11 cellular contexts compared by ENCODE assay signal in the genomic region with DNA sequence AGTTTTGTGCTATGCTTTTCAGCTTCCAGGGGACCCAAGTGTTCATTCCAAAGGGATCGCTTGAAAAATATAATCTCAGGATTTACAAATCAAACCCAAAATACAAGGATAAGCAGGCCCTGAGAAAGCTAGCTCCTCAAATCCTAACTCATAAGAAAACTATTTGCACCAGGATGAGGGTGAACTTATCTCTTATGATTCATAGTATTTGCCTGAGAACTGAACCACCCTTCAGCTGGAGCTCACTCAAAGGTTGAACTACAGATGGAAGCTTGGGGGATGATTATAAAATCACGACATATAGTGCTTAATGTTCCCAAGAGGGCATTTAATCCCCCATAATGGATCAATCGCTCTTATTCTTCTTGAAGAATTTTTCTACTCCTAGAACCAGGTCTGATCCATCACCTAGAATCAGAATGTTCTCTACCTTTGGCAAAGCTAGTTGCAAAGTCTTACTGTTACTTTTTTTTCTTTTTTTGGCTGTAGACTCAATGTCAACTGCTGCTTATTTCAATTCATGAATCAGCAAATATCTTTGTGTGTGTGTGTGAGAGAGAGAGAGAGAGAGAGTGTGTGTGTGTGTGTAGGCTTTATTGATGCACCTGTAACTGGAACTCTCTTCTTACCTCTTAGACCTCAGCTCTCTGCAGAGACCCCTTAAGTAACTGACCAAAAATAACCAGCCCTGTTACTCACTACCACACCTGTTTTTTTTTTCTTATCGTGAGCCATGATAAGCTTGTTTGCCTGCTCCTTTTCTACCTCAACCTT. TPM values are rescaled to one million over a fixed set of nuclear protein-coding genes. Genes with fewer than 3 reads are reported as not detected.
DNase-seq lines count a peak whose midpoint lies in the region; ATAC-seq and TF ChIP-seq lines count a peak whose summit lies in the region.
"Had no signal": no experiment of that assay in that cellular context is flagged by ENCODE, and none has a peak within 500 bp of the region (broad histone marks: within the 10 kb centered on the region; RNA-seq: fewer than 3 reads in every experiment).

No MANE protein-coding gene starts in this region.

- peak overlapping the region; percentile 61 for H2AFZ ChIP-seq in GM23248

- H3K27ac Mint-ChIP-seq in activated T-helper 2 cell treated with anti-CD3 and anti-CD28 coated beads, Interferon-gamma antibody, Interleukin-2, Interleukin-4, amounts not matched to agents 10 μg/mL and 5 μg/mL and 100 μg/mL, durations not matched to agents 14 hours and 24 hours and 36 hours: peak overlapping the region; percentile 92

- H3K36me3 ChIP-seq in GM23248 (ENCODE audit: low read depth): no peaks in the 10 kb centered on the region
- H3K36me3 ChIP-seq in right lobe of liver: no peaks in the 10 kb centered on the region

- H3K4me1 ChIP-seq in GM23248 (ENCODE audit: insufficient read depth) (peaks cover 25% of the 10 kb centered on the region), right lobe of liver (no peaks in the 10 kb centered on the region)

- DNase-seq in 8988T: peak; percentile 26
- DNase-seq in GM23248: peak; percentile 92
- no peak for DNase-seq in activated T-helper 2 cell treated with anti-CD3 and anti-CD28 coated beads, Interferon-gamma antibody, Interleukin-2, Interleukin-4, amounts not matched to agents 10 μg/mL and 5 μg/mL and 100 μg/mL, durations not matched to agents 14 hours and 24 hours and 36 hours (ENCODE audit: low spot score)
- peak; percentile 96 for DNase-seq in iris pigment epithelial cell (ENCODE audit: low read depth)
- no peak for DNase-seq in cerebellum (ENCODE audit: low spot score)
- DNase-seq in right lobe of liver: no peak
- DNase-seq in NCI-H2196 (lab: John Stamatoyannopoulos, UW; ENCODE audit: unreplicated experiment): no peak
- DNase-seq: NCI-H187; stimulated activated CD4-positive, alpha-beta T cell treated with anti-CD3 and anti-CD28 coated beads, Interleukin-4, amount 100 ng/mL, for 24 hours had no signal

- peaks cover 2% of the 10 kb centered on the region for H3K9me3 Mint-ChIP-seq in activated T-helper 2 cell treated with anti-CD3 and anti-CD28 coated beads, Interferon-gamma antibody, Interleukin-2, Interleukin-4, amounts not matched to agents 10 μg/mL and 5 μg/mL and 100 μg/mL, durations not matched to agents 14 hours and 24 hours and 36 hours

- H3K27ac ChIP-seq in GM23248 (peak overlapping the region; percentile 94), right lobe of liver (no peak overlapping the region)

- intact Hi-C loops in activated T-helper 2 cell treated with anti-CD3 and anti-CD28 coated beads, Interferon-gamma antibody, Interleukin-2, Interleukin-4, amounts not matched to agents 10 μg/mL and 5 μg/mL and 100 μg/mL, durations not matched to agents 14 hours and 24 hours and 36 hours (cut with micrococcal nuclease): loop anchor here (5.0 kb wide), 1 partner anchor 85 kb away; no protein-coding TSS in a partner anchor
- intact Hi-C loops in right lobe of liver (cut with DNase I): no loop called here

- peaks cover 83% of the 10 kb centered on the region for H3K4me1 Mint-ChIP-seq in activated T-helper 2 cell treated with anti-CD3 and anti-CD28 coated beads, Interferon-gamma antibody, Interleukin-2, Interleukin-4, amounts not matched to agents 10 μg/mL and 5 μg/mL and 100 μg/mL, durations not matched to agents 14 hours and 24 hours and 36 hours (ENCODE audit: low read depth)

- H3K9me3 ChIP-seq in GM23248 (ENCODE audit: low read depth) (no peaks in the 10 kb centered on the region), right lobe of liver (no peaks in the 10 kb centered on the region)

- in situ Hi-C loops in GM23248 (cut with MboI): no loop called here

- no peaks in the 10 kb centered on the region for H3K79me2 ChIP-seq in GM23248 (ENCODE audit: insufficient read depth)

- no peak for TF ChIP-seq CTCF in right lobe of liver (IDR thresholded peaks at IDR 0.05)

- H3K27me3 ChIP-seq in GM23248 (replicated peaks; ENCODE audit: insufficient read depth) (no peaks in the 10 kb centered on the region), right lobe of liver (no peaks in the 10 kb centered on the region)

- H3K9me2 ChIP-seq in GM23248 (ENCODE audit: insufficient read depth): no peaks in the 10 kb centered on the region

- 52 to 57% methylated on average over 4 of the region's 4 CpGs for WGBS in GM23248 (ENCODE audit: low coverage in 1 of 2, low lambda C conversion rate in 2 of 2, missing lambda C conversion rate in 2 of 2), 2 experiments
- 58% methylated on average over 4 of the region's 4 CpGs for WGBS in right lobe of liver (ENCODE audit: insufficient coverage, low coverage, low lambda C conversion rate, missing lambda C conversion rate)

- no peak overlapping the region for H3K4me3 ChIP-seq in GM23248
- no peak overlapping the region for H3K4me3 ChIP-seq in right lobe of liver
- H3K4me3 ChIP-seq: coronary artery had no signal

- H3K4me3 Mint-ChIP-seq in activated T-helper 2 cell treated with anti-CD3 and anti-CD28 coated beads, Interferon-gamma antibody, Interleukin-2, Interleukin-4, amounts not matched to agents 10 μg/mL and 5 μg/mL and 100 μg/mL, durations not matched to agents 14 hours and 24 hours and 36 hours (ENCODE audit: low read depth): peak overlapping the region; percentile 91

- H3F3A ChIP-seq in GM23248 (ENCODE audit: insufficient read depth): peaks cover 25% of the 10 kb centered on the region

- no peaks in the 10 kb centered on the region for H4K20me1 ChIP-seq in GM23248 (ENCODE audit: insufficient read depth)

- ATAC-seq in HG02981 (IDR thresholded peaks at IDR 0.05; ENCODE audit: unreplicated experiment): no peak
- ATAC-seq in right lobe of liver: no peak

- peaks cover 60% of the 10 kb centered on the region for H3K36me3 Mint-ChIP-seq in activated T-helper 2 cell treated with anti-CD3 and anti-CD28 coated beads, Interferon-gamma antibody, Interleukin-2, Interleukin-4, amounts not matched to agents 10 μg/mL and 5 μg/mL and 100 μg/mL, durations not matched to agents 14 hours and 24 hours and 36 hours (ENCODE audit: low read depth)

- peak overlapping the region; percentile 67 for H3K9ac ChIP-seq in GM23248

- no peaks in the 10 kb centered on the region for H3K27me3 Mint-ChIP-seq in activated T-helper 2 cell treated with anti-CD3 and anti-CD28 coated beads, Interferon-gamma antibody, Interleukin-2, Interleukin-4, amounts not matched to agents 10 μg/mL and 5 μg/mL and 100 μg/mL, durations not matched to agents 14 hours and 24 hours and 36 hours (ENCODE audit: low read depth)

- peak overlapping the region; percentile 53 for H3K4me2 ChIP-seq in GM23248 (ENCODE audit: unreplicated experiment)

- TF ChIP-seq POLR2A in right lobe of liver (IDR thresholded peaks at IDR 0.05): no peak

RNA-seq across cellular contexts. Expression of a gene that starts 44.8 kb away (rescaled TPM):
- 2.4 and 4.8 TPM in 2 replicates for total RNA-seq in GM23248 (2014; rRNA removed; shearing (Covaris generic))
- polyA plus RNA-seq in GM23248 (2016; fragmentation: Nextera tagmentation; extraction: Ambion mirVana): 1.3 and 1.4 TPM in 2 replicates
- 44.6 and 45.7 TPM in 2 replicates for total RNA-seq in activated T-helper 2 cell treated with anti-CD3 and anti-CD28 coated beads, Interferon-gamma antibody, Interleukin-2, Interleukin-4, amounts not matched to agents 10 μg/mL and 5 μg/mL and 100 μg/mL, durations not matched to agents 14 hours and 24 hours and 36 hours
- total RNA-seq in cerebellum (17.5 TPM), right lobe of liver (1 to 10 TPM; 1.4 to 9.4 (median 2.5) TPM)

Comparison
In these comparisons a context has a peak if more than half of its experiments do, and no peak if none do; other contexts are left out.
1. DNase-seq: peak in 8988T (single experiment), GM23248 (single experiment) and iris pigment epithelial cell (single experiment); none in activated T-helper 2 cell treated with anti-CD3 and anti-CD28 coated beads, Interferon-gamma antibody, Interleukin-2, Interleukin-4, amounts not matched to agents 10 μg/mL and 5 μg/mL and 100 μg/mL, durations not matched to agents 14 hours and 24 hours and 36 hours (single experiment), cerebellum (single experiment), right lobe of liver (0 of 3) and NCI-H2196 (single experiment).